17 cellular contexts compared by ENCODE assay signal in the genomic region with DNA sequence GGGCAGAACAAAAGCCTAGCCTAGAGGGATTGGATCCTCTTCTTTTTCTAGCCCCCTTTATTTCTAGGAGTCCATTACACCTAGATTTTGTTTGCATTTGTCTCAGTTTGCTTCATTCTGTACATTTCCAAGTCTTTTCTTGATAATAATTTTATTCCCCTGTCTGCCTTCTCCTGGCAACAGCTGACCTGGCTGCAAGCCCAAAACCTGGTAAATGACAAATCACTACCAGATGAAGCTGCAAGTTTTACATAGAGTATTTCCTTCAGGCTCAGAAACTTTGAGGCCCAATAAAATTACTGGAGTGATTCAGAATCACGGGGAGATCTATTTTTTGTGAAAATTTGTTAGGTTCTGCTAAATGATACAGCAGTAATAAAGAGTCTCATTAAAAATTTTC. TPM values are rescaled to one million over a fixed set of nuclear protein-coding genes. Genes with fewer than 3 reads are reported as not detected.
A peak's percentile ranks its signal among the peaks of the same experiment; 100 is the strongest.
DNase-seq lines count a peak whose midpoint lies in the region; ATAC-seq, FAIRE-seq and TF ChIP-seq lines count a peak whose summit lies in the region.
"Had no signal": no experiment of that assay in that cellular context is flagged by ENCODE, and none has a peak within 500 bp of the region (broad histone marks: within the 10 kb centered on the region; RNA-seq: fewer than 3 reads in every experiment).

No MANE protein-coding gene starts in this region.

- no peaks in the 10 kb centered on the region for H3K79me2 ChIP-seq in HepG2 (ENCODE audit: insufficient read depth, low read length)

- DNase-seq in Caki2 (ENCODE audit: low read depth) (peak; percentile 37), MG63 (peak; percentile 50), astrocyte of the hippocampus (ENCODE audit: low read depth, low spot score) (peak; percentile 59), mesothelial cell of epicardium (ENCODE audit: low spot score in 2 of 2, unreplicated experiment in 2 of 2) (peak; percentile 47 to 82), HepG2 (ENCODE audit: low spot score) (no peak), MV-4-11 (lab: John Stamatoyannopoulos, UW) (no peak)
- DNase-seq in activated naive CD4-positive, alpha-beta T cell treated with anti-CD3 and anti-CD28 coated beads, Interleukin-2, amount 50 U/mL, for 16 hours = no peak
- DNase-seq: CD8-positive, alpha-beta memory T cell; colonic mucosa; H7; KG1; NCI-H2107; stimulated activated naive CD4-positive, alpha-beta T cell treated with Interleukin-2 at 50 U/mL for 16 hours had no signal

- no peak overlapping the region for H2AFZ ChIP-seq in HepG2 (ENCODE audit: low read length)

- TF ChIP-seq CTCF in mesothelial cell of epicardium (IDR thresholded peaks at IDR 0.05; ENCODE audit: unreplicated experiment) (no peak), HepG2 (CRISPR knock-in tag; IDR thresholded peaks at IDR 0.05) (no peak)

- POLR2A ChIA-PET in HepG2 (lab: Yijun Ruan, JAX) = no interaction called here

- no peak overlapping the region for H3K4me2 ChIP-seq in HepG2 (ENCODE audit: low read depth, low read length)

- peaks cover 9% of the 10 kb centered on the region for H3K9me3 Mint-ChIP-seq in mesothelial cell of epicardium

- in situ Hi-C loops in Caki2 (cut with HindIII; ENCODE audit: low pct_unique_long_range_greater_than_20kb, low sequenced_read_pairs) = no loop called here
- in situ Hi-C loops in HepG2 (cut with HindIII; ENCODE audit: extremely low pct_ligation_motif_present, low pct_unique_long_range_greater_than_20kb) = no loop called here

- TF ChIP-seq EP300 in HepG2 (IDR thresholded peaks at IDR 0.05; ENCODE audit: low read depth in 2 of 2, low read length in 2 of 2) (no peak), HepG2 (CRISPR knock-in tag; IDR thresholded peaks at IDR 0.05; ENCODE audit: borderline replicate concordance) (no peak)

- intact Hi-C loops in HepG2 (cut with micrococcal nuclease; ENCODE audit: unreplicated experiment) = no loop called here

- no peaks in the 10 kb centered on the region for H3K27me3 Mint-ChIP-seq in mesothelial cell of epicardium (ENCODE audit: low read depth)
- H3K27me3 Mint-ChIP-seq: CD8-positive, alpha-beta memory T cell; memory B cell had no signal

- WGBS in HepG2 (ENCODE audit: low lambda C conversion rate) = 0% methylated on average over 1 of the region's 1 CpG

- no peaks in the 10 kb centered on the region for H3K4me1 ChIP-seq in HepG2 (ENCODE audit: insufficient read depth, low read length)
- H3K4me1 ChIP-seq: colonic mucosa, vagina had no signal

- H3K4me3 Mint-ChIP-seq in mesothelial cell of epicardium = no peak overlapping the region
- H3K4me3 Mint-ChIP-seq: CD8-positive, alpha-beta memory T cell; memory B cell had no signal

- no TSS peak for BruUV-seq in HepG2 (replicated peaks; lab: Mats Ljungman, UMichigan)

- TF ChIP-seq RAD21 in HepG2 (CRISPR knock-in tag; IDR thresholded peaks at IDR 0.05) = no peak

- no peak overlapping the region for H3K9ac ChIP-seq in HepG2 (ENCODE audit: insufficient read depth, low read depth, low read length)

- H3K9me3 ChIP-seq in MG63 = no peaks in the 10 kb centered on the region
- H3K9me3 ChIP-seq in HepG2 (ENCODE audit: low read length) = no peaks in the 10 kb centered on the region
- H3K9me3 ChIP-seq: colonic mucosa, vagina had no signal

- ATAC-seq in HepG2 = no peak

- no peak for FAIRE-seq in HepG2 (lab: Jason Lieb, UNC)

- H3K36me3 ChIP-seq in MG63 = no peaks in the 10 kb centered on the region
- no peaks in the 10 kb centered on the region for H3K36me3 ChIP-seq in HepG2 (replicated peaks in 1 of 2; ENCODE audit: control insufficient read depth in 1 of 2, insufficient read depth in 2 of 2, low read length in 2 of 2)
- H3K36me3 ChIP-seq: colonic mucosa, vagina had no signal

- peaks cover 15% of the 10 kb centered on the region for H3K4me1 Mint-ChIP-seq in mesothelial cell of epicardium
- H3K4me1 Mint-ChIP-seq: CD8-positive, alpha-beta memory T cell; memory B cell had no signal

- H3K27ac Mint-ChIP-seq in mesothelial cell of epicardium = peak overlapping the region; percentile 21
- H3K27ac Mint-ChIP-seq: CD8-positive, alpha-beta memory T cell; memory B cell had no signal

- H4K20me1 ChIP-seq in HepG2 (ENCODE audit: insufficient read depth, low read length) = no peaks in the 10 kb centered on the region

- no peak for TF ChIP-seq POLR2A in HepG2 (IDR thresholded peaks at IDR 0.05; ENCODE audit: insufficient read depth in 1 of 2, low read depth in 2 of 2, low read length in 2 of 2)

- H3K4me3 ChIP-seq in MG63 (no peak overlapping the region), HepG2 (replicated peaks in 1 of 3; ENCODE audit: insufficient read depth in 1 of 3, low read depth in 2 of 3, low read length in 3 of 3) (no peak overlapping the region)
- H3K4me3 ChIP-seq: colonic mucosa, vagina had no signal

- H3K36me3 Mint-ChIP-seq in mesothelial cell of epicardium = no peaks in the 10 kb centered on the region
- H3K36me3 Mint-ChIP-seq: CD8-positive, alpha-beta memory T cell; memory B cell had no signal

- H3K27ac ChIP-seq in HepG2 (ENCODE audit: extremely low read length, insufficient read depth, low read length) = no peak overlapping the region
- H3K27ac ChIP-seq: colonic mucosa, vagina had no signal

- H3K27me3 ChIP-seq in MG63 (no peaks in the 10 kb centered on the region), HepG2 (ENCODE audit: control insufficient read depth in 1 of 2, insufficient read depth in 2 of 2, low read length in 2 of 2) (no peaks in the 10 kb centered on the region; a peak in 1 of 5 replicates)
- H3K27me3 ChIP-seq: colonic mucosa, vagina had no signal

- CTCF ChIA-PET in HepG2 (lab: Yijun Ruan, JAX; ENCODE audit: low intra/inter-chr PET ratio, low total read pairs) = no interaction called here

TF ChIP-seq in HepG2, 621 proteins besides CTCF, POLR2A, EP300 and RAD21 (continues in another document):
- no peak for TF ChIP-seq MIER2 (CRISPR knock-in tag; IDR thresholded peaks at IDR 0.05)
- TF ChIP-seq ZBTB1 (CRISPR knock-in tag; IDR thresholded peaks at IDR 0.05; ENCODE audit: borderline replicate concordance) = no peak
- TF ChIP-seq, protein P1, sequence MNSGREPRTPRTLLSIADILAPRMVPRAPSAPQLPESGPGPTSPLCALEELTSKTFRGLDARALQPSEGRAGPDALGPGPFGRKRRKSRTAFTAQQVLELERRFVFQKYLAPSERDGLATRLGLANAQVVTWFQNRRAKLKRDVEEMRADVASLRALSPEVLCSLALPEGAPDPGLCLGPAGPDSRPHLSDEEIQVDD (CRISPR knock-in tag; IDR thresholded peaks at IDR 0.05; ENCODE audit: borderline replicate concordance) = no peak
- TF ChIP-seq SSRP1 (CRISPR knock-in tag; IDR thresholded peaks at IDR 0.05) = no peak
- TF ChIP-seq, protein P2, sequence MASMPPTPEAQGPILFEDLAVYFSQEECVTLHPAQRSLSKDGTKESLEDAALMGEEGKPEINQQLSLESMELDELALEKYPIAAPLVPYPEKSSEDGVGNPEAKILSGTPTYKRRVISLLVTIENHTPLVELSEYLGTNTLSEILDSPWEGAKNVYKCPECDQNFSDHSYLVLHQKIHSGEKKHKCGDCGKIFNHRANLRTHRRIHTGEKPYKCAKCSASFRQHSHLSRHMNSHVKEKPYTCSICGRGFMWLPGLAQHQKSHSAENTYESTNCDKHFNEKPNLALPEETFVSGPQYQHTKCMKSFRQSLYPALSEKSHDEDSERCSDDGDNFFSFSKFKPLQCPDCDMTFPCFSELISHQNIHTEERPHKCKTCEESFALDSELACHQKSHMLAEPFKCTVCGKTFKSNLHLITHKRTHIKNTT (CRISPR knock-in tag; IDR thresholded peaks at IDR 0.05) = no peak
- no peak for TF ChIP-seq ZNF747 (CRISPR knock-in tag; IDR thresholded peaks at IDR 0.05; ENCODE audit: borderline replicate concordance)
- no peak for TF ChIP-seq SRF (IDR thresholded peaks at IDR 0.05; ENCODE audit: low read depth, low read length)

RNA-seq across cellular contexts. Expression of a gene that starts 36.5 kb away (rescaled TPM):
- not detected in 2 replicates for total RNA-seq in Caki2 (2014; rRNA removed; shearing (Covaris generic); ENCODE audit: low replicate concordance)
- total RNA-seq in MG63 (2014; rRNA removed; shearing (Covaris generic); ENCODE audit: low replicate concordance) = 0.79 TPM in 1 of 2 replicates, not detected in the other
- total RNA-seq in mesothelial cell of epicardium (0.20 to 0.36 TPM (median 0.20 TPM) in 3 replicates), HepG2 (2016; rRNA removed; fragmentation: Illumina TruSeq; extraction: Trizol) (not detected in 2 replicates)
- not detected in 2 replicates for total RNA-seq in HepG2 (2016; cell fraction: cytosol; rRNA removed; fragmentation: Illumina TruSeq; extraction: Trizol; ENCODE audit: low read depth)
- total RNA-seq in HepG2 (2016; cell fraction: insoluble cytoplasmic fraction; rRNA removed; fragmentation: Illumina TruSeq; extraction: Trizol) = not detected in 2 replicates
- total RNA-seq in HepG2 (2016; cell fraction: membrane; rRNA removed; fragmentation: Illumina TruSeq; extraction: Trizol) = not detected in 2 replicates
- total RNA-seq in HepG2 (2016; cell fraction: nucleus; rRNA removed; fragmentation: Illumina TruSeq; extraction: Trizol) = not detected in 2 replicates
- not detected in 2 replicates for polyA plus RNA-seq in HepG2 (2011; rRNA removed)
- polyA plus RNA-seq in HepG2 (2011; cell fraction: cytosol; rRNA removed) = not detected in 2 replicates
- not detected in 2 replicates for polyA plus RNA-seq in HepG2 (2011; cell fraction: nucleus; rRNA removed)
- polyA plus RNA-seq in HepG2 (2012) = not detected in 2 replicates
- not detected in 2 replicates for polyA plus RNA-seq in HepG2 (2016; cell fraction: cytosol; fragmentation: Illumina TruSeq; extraction: Trizol; ENCODE audit: low read depth)
- not detected in 2 replicates for polyA plus RNA-seq in HepG2 (2016; cell fraction: insoluble cytoplasmic fraction; fragmentation: Illumina TruSeq; extraction: Trizol; ENCODE audit: low read depth)
- polyA plus RNA-seq in HepG2 (2016; cell fraction: membrane; fragmentation: Illumina TruSeq; extraction: Trizol; ENCODE audit: low read depth) = not detected in 2 replicates
- not detected in 2 replicates for polyA plus RNA-seq in HepG2 (2016; cell fraction: nucleus; fragmentation: Illumina TruSeq; extraction: Trizol; ENCODE audit: insufficient read depth, low read depth)
- polyA minus RNA-seq in HepG2 (2011; rRNA and poly(A)+ RNA removed; ENCODE audit: low replicate concordance) = not detected in 2 replicates
- not detected in 2 replicates for polyA minus RNA-seq in HepG2 (2011; cell fraction: cytosol; rRNA and poly(A)+ RNA removed)
- polyA minus RNA-seq in HepG2 (2011; cell fraction: nucleus; rRNA and poly(A)+ RNA removed) = not detected in 2 replicates
- total RNA-seq: CD8-positive, alpha-beta memory T cell; colonic mucosa; fibroblast of lung; H7; skeletal muscle tissue; vagina had no signal
- polyA plus RNA-seq: CD8-positive, alpha-beta memory T cell; fibroblast of lung had no signal

Comparison
In these comparisons a context has a peak if more than half of its experiments do, and no peak if none do; other contexts are left out.
1. DNase-seq: peak in Caki2 (single experiment), MG63 (single experiment), astrocyte of the hippocampus (single experiment) and mesothelial cell of epicardium (2 of 2); none in activated naive CD4-positive, alpha-beta T cell treated with anti-CD3 and anti-CD28 coated beads, Interleukin-2, amount 50 U/mL, for 16 hours (single experiment), HepG2 (single experiment) and MV-4-11 (single experiment).